28 cellular contexts compared by ENCODE assay signal in the genomic region with DNA sequence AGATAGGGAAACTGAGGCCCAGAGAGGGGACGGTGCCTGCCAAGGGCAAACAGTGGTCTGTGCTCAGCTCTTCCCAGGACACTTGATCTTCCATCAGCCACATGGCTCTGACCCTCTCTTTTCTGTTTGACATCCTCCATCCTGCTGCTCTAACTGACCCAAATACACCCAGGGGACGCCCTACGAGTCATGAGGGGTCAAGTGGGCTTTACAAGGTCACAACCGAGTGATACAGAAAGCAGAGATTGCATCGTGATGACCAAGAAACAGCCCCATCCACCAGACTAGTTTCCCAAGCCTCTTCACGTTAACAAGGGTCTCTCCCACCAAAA.
A peak's percentile ranks its signal among the peaks of the same experiment; 100 is the strongest.
DNase-seq lines count a peak whose midpoint lies in the region; ATAC-seq and TF ChIP-seq lines count a peak whose summit lies in the region.
"Had no signal": no experiment of that assay in that cellular context is flagged by ENCODE, and none has a peak within 500 bp of the region (broad histone marks: within the 10 kb centered on the region; RNA-seq: fewer than 3 reads in every experiment).

No MANE protein-coding gene starts in this region.

- no peaks in the 10 kb centered on the region for H3K4me1 Mint-ChIP-seq in activated CD4-positive, alpha-beta memory T cell treated with anti-CD3 and anti-CD28 coated beads, Interleukin-2, amount 10 ng/mL, durations not matched to agents 7 days and 5 days
- H3K4me1 Mint-ChIP-seq: activated CD4-positive, alpha-beta T cell treated with anti-CD3 and anti-CD28 coated beads, Interleukin-2, amount 10 ng/mL, durations not matched to agents 24 days and 14 days; central memory CD8-positive, alpha-beta T cell had no signal

- intact Hi-C loops in lower leg skin (cut with DNase I; ENCODE audit: low total_unique reads) (no loop called here), testis (cut with DNase I; ENCODE audit: low total_unique reads) (no loop called here)

- 81 to 86% methylated on average over 6 of the region's 6 CpGs for WGBS in lower leg skin, 2 donors
- 48 to 72% methylated on average over 3 to 6 of the region's 6 CpGs for whole genome bisulfite sequencing in testis, 2 donors

- H3K36me3 ChIP-seq in testis (ENCODE audit: low read depth, missing control alignments), result no peaks in the 10 kb centered on the region
- H3K36me3 ChIP-seq: esophagus squamous epithelium, pancreas, Peyer's patch, spleen, stomach, thyroid gland had no signal

- no peaks in the 10 kb centered on the region for H3K9me3 Mint-ChIP-seq in activated CD4-positive, alpha-beta memory T cell treated with anti-CD3 and anti-CD28 coated beads, Interleukin-2, amount 10 ng/mL, durations not matched to agents 7 days and 5 days
- H3K9me3 Mint-ChIP-seq: activated CD4-positive, alpha-beta T cell treated with anti-CD3 and anti-CD28 coated beads, Interleukin-2, amount 10 ng/mL, durations not matched to agents 24 days and 14 days; activated T-cell treated with anti-CD3 and anti-CD28 coated beads, Interleukin-2, amount 50 U/mL, for 72 hours; CD14-positive monocyte; central memory CD8-positive, alpha-beta T cell; nephron; T-helper 2 cell treated with Interferon-gamma antibody and Interleukin-4, amounts not matched to agents 5 μg/mL and 100 μg/mL, for 36 hours had no signal

- no peaks in the 10 kb centered on the region for H3K27me3 ChIP-seq in testis
- H3K27me3 ChIP-seq: foreskin keratinocyte, hepatocyte, pancreas, Peyer's patch, thyroid gland had no signal

- H3K27me3 Mint-ChIP-seq in activated CD4-positive, alpha-beta memory T cell treated with anti-CD3 and anti-CD28 coated beads, Interleukin-2, amount 10 ng/mL, durations not matched to agents 7 days and 5 days, result no peaks in the 10 kb centered on the region
- H3K27me3 Mint-ChIP-seq: activated CD4-positive, alpha-beta T cell treated with anti-CD3 and anti-CD28 coated beads, Interleukin-2, amount 10 ng/mL, durations not matched to agents 24 days and 14 days; central memory CD8-positive, alpha-beta T cell had no signal

- H3K4me1 ChIP-seq in testis, result no peaks in the 10 kb centered on the region
- H3K4me1 ChIP-seq: Caco-2, foreskin keratinocyte, pancreas, Peyer's patch, spleen, stomach, thyroid gland had no signal

- in situ Hi-C loops in GM13976 (cut with MboI; ENCODE audit: low sequenced_read_pairs, unreplicated experiment), result no loop called here
- in situ Hi-C loops in KBM-7 (cut with MboI; ENCODE audit: low pct_unique_long_range_greater_than_20kb, low sequenced_read_pairs), result no loop called here

- no peaks in the 10 kb centered on the region for H3K9me3 ChIP-seq in testis
- H3K9me3 ChIP-seq: Caco-2, esophagus squamous epithelium, pancreas, Peyer's patch, spleen, stomach, thyroid gland had no signal

- POLR2A ChIA-PET in activated CD4-positive, alpha-beta memory T cell treated with anti-CD3 and anti-CD28 coated beads, Interleukin-2, amount 10 ng/mL, durations not matched to agents 7 days and 5 days (lab: Charles Lee), result no interaction called here

- ATAC-seq in GM21619 (IDR thresholded peaks at IDR 0.05; ENCODE audit: unreplicated experiment), result no peak
- ATAC-seq: activated T-cell treated with anti-CD3 and anti-CD28 coated beads, Interleukin-2, amount 50 U/mL, for 72 hours; foreskin keratinocyte; HCT116; left cardiac atrium; pancreas had no signal

- CTCF ChIA-PET in activated CD4-positive, alpha-beta memory T cell treated with anti-CD3 and anti-CD28 coated beads, Interleukin-2, amount 10 ng/mL, durations not matched to agents 7 days and 5 days (lab: Charles Lee), result no interaction called here

- no peak overlapping the region for H3K27ac Mint-ChIP-seq in activated CD4-positive, alpha-beta memory T cell treated with anti-CD3 and anti-CD28 coated beads, Interleukin-2, amount 10 ng/mL, durations not matched to agents 7 days and 5 days
- H3K27ac Mint-ChIP-seq: activated CD4-positive, alpha-beta T cell treated with anti-CD3 and anti-CD28 coated beads, Interleukin-2, amount 10 ng/mL, durations not matched to agents 24 days and 14 days; activated T-cell treated with anti-CD3 and anti-CD28 coated beads, Interleukin-2, amount 50 U/mL, for 72 hours; CD14-positive monocyte; nephron; T-helper 2 cell treated with Interferon-gamma antibody and Interleukin-4, amounts not matched to agents 5 μg/mL and 100 μg/mL, for 36 hours had no signal

- TF ChIP-seq POLR2A in lower leg skin (IDR thresholded peaks at IDR 0.05) (no peak), testis (IDR thresholded peaks at IDR 0.05) (no peak)

- no peaks in the 10 kb centered on the region for H3K36me3 Mint-ChIP-seq in activated CD4-positive, alpha-beta memory T cell treated with anti-CD3 and anti-CD28 coated beads, Interleukin-2, amount 10 ng/mL, durations not matched to agents 7 days and 5 days (ENCODE audit: low read depth)
- H3K36me3 Mint-ChIP-seq: CD14-positive monocyte had no signal

- H3K4me3 ChIP-seq in lower leg skin (ENCODE audit: low read depth, poor library complexity, severe bottlenecking) (no peak overlapping the region), testis (no peak overlapping the region)
- H3K4me3 ChIP-seq: esophagus squamous epithelium, hepatocyte, pancreas, Peyer's patch, spleen, stomach, thyroid gland had no signal

- DNase-seq in GM13976 (ENCODE audit: low spot score) (peak; percentile 6), lower leg skin (ENCODE audit: low spot score in 2 of 2) (peak; percentile 7 to 53), testis (peak; percentile 8), dedifferentiated amniotic fluid mesenchymal stem cell (ENCODE audit: extremely low spot score) (no peak), KBM-7 (no peak)
- DNase-seq in activated CD4-positive, alpha-beta memory T cell treated with anti-CD3 and anti-CD28 coated beads, Interleukin-2, amount 10 ng/mL, durations not matched to agents 7 days and 5 days, result peak; percentile 5
- DNase-seq: activated CD4-positive, alpha-beta T cell treated with anti-CD3 and anti-CD28 coated beads, Interleukin-2, amount 10 ng/mL, durations not matched to agents 24 days and 14 days; activated naive CD4-positive, alpha-beta T cell; activated T-cell treated with anti-CD3 and anti-CD28 coated beads, Interleukin-2, amount 50 U/mL, for 72 hours; esophagus squamous epithelium; foreskin keratinocyte; left cardiac atrium; MV-4-11; NCI-H2107; NCI-H748 treated with DMSO at 0.1 percent for 48 hours; thyroid gland had no signal

- H3K4me3 Mint-ChIP-seq in activated CD4-positive, alpha-beta memory T cell treated with anti-CD3 and anti-CD28 coated beads, Interleukin-2, amount 10 ng/mL, durations not matched to agents 7 days and 5 days, result no peak overlapping the region
- H3K4me3 Mint-ChIP-seq: activated CD4-positive, alpha-beta T cell treated with anti-CD3 and anti-CD28 coated beads, Interleukin-2, amount 10 ng/mL, durations not matched to agents 24 days and 14 days; activated T-cell treated with anti-CD3 and anti-CD28 coated beads, Interleukin-2, amount 50 U/mL, for 72 hours; CD14-positive monocyte; central memory CD8-positive, alpha-beta T cell; nephron; T-helper 2 cell treated with Interferon-gamma antibody and Interleukin-4, amounts not matched to agents 5 μg/mL and 100 μg/mL, for 36 hours had no signal

- H3K27ac ChIP-seq in testis, result no peak overlapping the region
- H3K27ac ChIP-seq: esophagus squamous epithelium, foreskin keratinocyte, hepatocyte, pancreas, Peyer's patch, spleen, stomach, thyroid gland had no signal

- TF ChIP-seq CTCF in GM13976 (IDR thresholded peaks at IDR 0.05; ENCODE audit: borderline replicate concordance, control extremely low read depth, extremely low read depth, insufficient read depth, missing control alignments) (no peak), lower leg skin (IDR thresholded peaks at IDR 0.05) (no peak), testis (IDR thresholded peaks at IDR 0.05) (no peak)

Comparison
In these comparisons a context has a peak if more than half of its experiments do, and no peak if none do; other contexts are left out.
1. DNase-seq: peak in GM13976 (single experiment), activated CD4-positive, alpha-beta memory T cell treated with anti-CD3 and anti-CD28 coated beads, Interleukin-2, amount 10 ng/mL, durations not matched to agents 7 days and 5 days (single experiment), lower leg skin (2 of 2) and testis (single experiment); none in dedifferentiated amniotic fluid mesenchymal stem cell (single experiment) and KBM-7 (single experiment).